Comparison of ENCODE assay signal across 8 cellular contexts in genomic region chr19:41439441-41440222, GRCh38. TPM values are rescaled to one million over a fixed set of nuclear protein-coding genes. Genes with fewer than 3 reads are reported as not detected.
A peak's percentile ranks its signal among the peaks of the same experiment; 100 is the strongest.
DNase-seq lines count a peak whose midpoint lies in the region; ATAC-seq and TF ChIP-seq lines count a peak whose summit lies in the region.

TSS of gene DMAC2 (minus strand) at chr19:41439912. CDS start at chr19:41439899, 13 bp downstream.

- in situ Hi-C loops in KBM-7 (cut with MboI; ENCODE audit: low pct_unique_long_range_greater_than_20kb, low sequenced_read_pairs) = loop anchor here (10.0 kb wide), 1 partner anchor 135 kb away; the partner anchor contains the start of gene CEACAM21

- peak; percentile 98 for DNase-seq in DMS79 treated with DMSO at 0.1 percent for 48 hours (lab: John Stamatoyannopoulos, UW)
- DNase-seq in KBM-7 = peak; percentile 97
- DNase-seq in PC-9 = peak; percentile 91 to 94
- DNase-seq in activated T-cell treated with anti-CD3 and anti-CD28 coated beads, Interleukin-2, amount 50 U/mL, for 1 hour = peak; percentile 88
- DNase-seq in esophagus muscularis mucosa (ENCODE audit: extremely low spot score) = peak; percentile 100
- DNase-seq in stimulated activated CD8-positive, alpha-beta memory T cell treated with anti-CD3 and anti-CD28 coated beads, Interleukin-7, amount 100 ng/mL, for 4 hours (ENCODE audit: low read depth in 2 of 2) = peak; percentile 92 to 97

- H4K20me1 ChIP-seq in PC-9 (ENCODE audit: insufficient read depth) = no peaks in the 10 kb centered on the region

- H3K27ac ChIP-seq in PC-9 (peak within 1 kb of the TSS; percentile 77), esophagus muscularis mucosa (replicated peaks in 1 of 4) (peak within 1 kb of the TSS; percentile 89 to 98 (median 94)), muscle layer of duodenum (ENCODE audit: low read length) (peak within 1 kb of the TSS; percentile 94)

- no peak for TF ChIP-seq EP300 in esophagus muscularis mucosa (IDR thresholded peaks at IDR 0.05)

- BruUV-seq in PC-9 (replicated peaks; lab: Mats Ljungman, UMichigan) = TSS peak; percentile 89

- H3K27me3 ChIP-seq in PC-9 (ENCODE audit: insufficient read depth, low read depth) (peaks cover 7% of the 10 kb centered on the region; the same call in 1 of the 2 replicates), esophagus muscularis mucosa (peaks cover 0 to 37% (median 3%) of the 10 kb centered on the region in 4 donors), muscle layer of duodenum (ENCODE audit: low read depth, low read length) (no peaks in the 10 kb centered on the region)

- TF ChIP-seq CTCF in PC-9 (conservative IDR thresholded peaks at IDR 0.05) = peak; percentile 61; the same call in 1 of the 2 replicates
- TF ChIP-seq CTCF in esophagus muscularis mucosa (IDR thresholded peaks at IDR 0.05) = peak; percentile 54 to 74 (median 57)

- TF ChIP-seq POLR2A in esophagus muscularis mucosa (IDR thresholded peaks at IDR 0.05; ENCODE audit: low read depth) = peak; percentile 70

- H3K9me3 ChIP-seq in PC-9 (ENCODE audit: insufficient read depth, low read depth) = no peaks in the 10 kb centered on the region; the same call in 1 of the 2 replicates
- H3K9me3 ChIP-seq in esophagus muscularis mucosa = no peaks in the 10 kb centered on the region
- H3K9me3 ChIP-seq in muscle layer of duodenum (ENCODE audit: control insufficient read depth in 1 of 2, low read length in 2 of 2) = no peaks in the 10 kb centered on the region

- WGBS in esophagus muscularis mucosa = 1% methylated on average over 35 of the region's 40 CpGs

- peaks cover 6% of the 10 kb centered on the region; the same call in 1 of the 2 replicates for H3K79me2 ChIP-seq in PC-9 (ENCODE audit: low read depth)

- H3K36me3 ChIP-seq in PC-9 (ENCODE audit: low read depth) (no peaks in the 10 kb centered on the region), esophagus muscularis mucosa (peaks cover 0 to 37% (median 29%) of the 10 kb centered on the region in 4 donors), muscle layer of duodenum (ENCODE audit: control insufficient read depth in 1 of 2, insufficient read depth in 2 of 2, low read length in 2 of 2) (peaks cover 0 to 16% of the 10 kb centered on the region in 2 donors)

- peak within 1 kb of the TSS; percentile 76 for H3K4me3 ChIP-seq in PC-9
- peak within 1 kb of the TSS; percentile 68 to 79 (median 74) for H3K4me3 ChIP-seq in esophagus muscularis mucosa
- peak within 1 kb of the TSS; percentile 63 to 90 for H3K4me3 ChIP-seq in muscle layer of duodenum (ENCODE audit: low read depth in 1 of 2, low read length in 2 of 2)

- POLR2A ChIA-PET in PC-9 (lab: Charles Lee; ENCODE audit: unreplicated experiment) = interaction anchor here (0.5 to 1.0 kb wide), 13 partner anchors 12 to 1273 kb away, joined by 3 to 25 read pairs (median 6); partner anchors contain the start of genes AXL and B3GNT8

- H3K4me2 ChIP-seq in PC-9 = peak within 1 kb of the TSS; percentile 87

- peaks cover 7% of the 10 kb centered on the region; the same call in 1 of the 2 replicates for H3K4me1 ChIP-seq in PC-9 (replicated peaks; ENCODE audit: insufficient read depth)
- peaks cover 13 to 20% (median 16%) of the 10 kb centered on the region in 4 donors for H3K4me1 ChIP-seq in esophagus muscularis mucosa
- H3K4me1 ChIP-seq in muscle layer of duodenum (ENCODE audit: control insufficient read depth in 1 of 2, insufficient read depth in 2 of 2, low read length in 2 of 2) = peaks cover 4 to 11% of the 10 kb centered on the region in 2 donors

- peak; percentile 72 for ATAC-seq in GM21717 (IDR thresholded peaks at IDR 0.05; ENCODE audit: unreplicated experiment)

- H3K9me2 ChIP-seq in PC-9 (ENCODE audit: insufficient read depth) = no peaks in the 10 kb centered on the region

- intact Hi-C loops in PC-9 (cut with micrococcal nuclease; ENCODE audit: unreplicated experiment) (loop anchor here (10.0 kb wide), 1 partner anchor 85 kb away; the partner anchor contains the start of gene TGFB1), esophagus muscularis mucosa (cut with DNase I) (loop anchor here (5.0 kb wide), 1 partner anchor 42 kb away; the partner anchor contains the start of genes BCKDHA and EXOSC5)

- no peaks in the 10 kb centered on the region; the same call in 1 of the 2 replicates for H3F3A ChIP-seq in PC-9 (ENCODE audit: insufficient read depth, low read depth)

- H2AFZ ChIP-seq in PC-9 = peak within 1 kb of the TSS; percentile 87

- CTCF ChIA-PET in PC-9 (lab: Charles Lee) = interaction anchor here (0.5 to 1.0 kb wide), 3 partner anchors 9 to 664 kb away, joined by 3 to 4 read pairs (median 3); no protein-coding TSS in a partner anchor

RNA-seq across cellular contexts. Expression of gene DMAC2, which starts in this region (rescaled TPM):
- total RNA-seq in PC-9 (2021) (38.6 and 42.6 TPM in 2 replicates), esophagus muscularis mucosa (10 to 100 TPM; 41.9 to 70.6 (median 61.2) TPM)

Comparison
In these comparisons a context has a peak if more than half of its experiments do, and no peak if none do; other contexts are left out.
1. Peak in every context shown above with its lines: DNase-seq, ATAC-seq, H3K4me3 ChIP-seq and H3K27ac ChIP-seq.